In the genomic region with DNA sequence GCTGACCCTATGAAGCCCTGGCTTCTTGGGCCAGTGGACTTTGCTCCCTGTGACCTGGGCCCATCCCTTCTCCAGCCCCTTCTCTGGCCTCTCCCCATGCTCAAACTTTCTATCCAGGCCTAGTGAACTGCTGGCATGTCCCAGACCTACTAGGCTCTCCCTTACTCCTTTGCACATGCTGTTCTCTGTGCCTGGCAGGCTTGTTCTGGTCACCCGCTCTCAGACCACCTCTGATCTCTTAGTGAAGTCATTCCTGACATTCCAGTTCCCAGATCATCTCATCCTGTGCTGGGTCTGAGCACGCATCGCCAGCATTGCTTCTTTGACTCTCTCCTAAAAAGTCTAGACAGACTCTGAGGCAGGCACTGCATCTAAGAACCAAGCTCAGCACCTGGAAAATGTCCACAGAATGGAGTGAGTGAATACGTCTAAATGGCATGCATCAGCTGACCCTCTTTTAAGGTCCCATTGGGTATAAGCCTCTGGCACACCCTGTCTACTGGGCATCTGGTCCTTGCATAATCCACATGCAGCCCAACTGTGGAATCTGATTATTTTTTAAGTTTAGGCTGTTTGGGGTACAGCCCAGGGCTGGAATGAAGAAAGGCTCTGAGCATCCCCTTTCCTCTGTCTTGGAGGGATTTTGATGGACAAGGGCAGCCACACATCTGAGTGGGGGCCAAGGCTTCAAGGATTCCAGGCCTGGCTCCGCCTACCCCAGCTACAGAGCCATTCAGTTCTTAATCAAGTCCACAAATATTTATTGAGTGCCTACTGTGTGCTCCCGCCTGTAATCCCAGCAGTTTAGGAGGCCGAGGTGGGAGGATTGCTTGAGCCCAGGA, we compare ENCODE assay signal across 12 cellular contexts.
DNase-seq lines count a peak whose midpoint lies in the region; TF ChIP-seq lines count a peak whose summit lies in the region.
"Had no signal": no experiment of that assay in that cellular context is flagged by ENCODE, and none has a peak within 500 bp of the region (broad histone marks: within the 10 kb centered on the region; RNA-seq: fewer than 3 reads in every experiment).

No MANE protein-coding gene starts in this region.

- H3K79me2 ChIP-seq in neural progenitor cell (ENCODE audit: low read depth), result no peaks in the 10 kb centered on the region

- no peaks in the 10 kb centered on the region for H3K36me3 Mint-ChIP-seq in neural progenitor cell

- no peaks in the 10 kb centered on the region for H3K36me3 ChIP-seq in WERI-Rb-1
- no peaks in the 10 kb centered on the region for H3K36me3 ChIP-seq in neural progenitor cell
- H3K36me3 ChIP-seq in BE2C, result no peaks in the 10 kb centered on the region
- H3K36me3 ChIP-seq: BLaER1 had no signal

- no peaks in the 10 kb centered on the region for H3K9me3 Mint-ChIP-seq in neural progenitor cell

- TF ChIP-seq CTCF in AG04450 (IDR thresholded peaks at IDR 0.05; ENCODE audit: low read depth, low read length), result no peak
- TF ChIP-seq CTCF in WERI-Rb-1 (IDR thresholded peaks at IDR 0.05; ENCODE audit: low read depth, low read length), result no peak
- TF ChIP-seq CTCF in fibroblast of the aortic adventitia (IDR thresholded peaks at IDR 0.05; ENCODE audit: insufficient read depth, low read length), result no peak
- TF ChIP-seq CTCF in neural progenitor cell (IDR thresholded peaks at IDR 0.05), result no peak
- TF ChIP-seq CTCF in BE2C (IDR thresholded peaks at IDR 0.05; ENCODE audit: low read depth, low read length), result no peak

- DNase-seq in AG04450 (ENCODE audit: low read depth, low spot score), result no peak
- DNase-seq in WERI-Rb-1, result no peak
- DNase-seq in fibroblast of the aortic adventitia (ENCODE audit: low read depth), result peak; percentile 99
- no peak for DNase-seq in neural progenitor cell (ENCODE audit: low spot score)
- DNase-seq in BE2C, result no peak
- no peak for DNase-seq in NCI-H146 treated with DMSO at 0.1 percent for 48 hours (lab: John Stamatoyannopoulos, UW; ENCODE audit: unreplicated experiment)
- DNase-seq in stimulated activated CD4-positive, alpha-beta T cell treated with anti-CD3 and anti-CD28 coated beads, Interleukin-4, amount 100 ng/mL, for 24 hours, result no peak
- no peak for DNase-seq in GM19240 (ENCODE audit: insufficient read length, low spot score)
- DNase-seq: activated T-cell treated with anti-CD3 and anti-CD28 coated beads for 4 hours, KBM-7, SHP77 treated with DMSO at 0.1 percent for 48 hours had no signal

- H3K4me3 Mint-ChIP-seq in neural progenitor cell, result peak overlapping the region; percentile 7

- peaks cover 16% of the 10 kb centered on the region for H3K27me3 Mint-ChIP-seq in neural progenitor cell (ENCODE audit: insufficient read depth, low read depth)

- H3K4me3 ChIP-seq in AG04450 (ENCODE audit: low read depth, low read length), result no peak overlapping the region
- no peak overlapping the region for H3K4me3 ChIP-seq in WERI-Rb-1 (ENCODE audit: low read depth, low read length)
- H3K4me3 ChIP-seq in fibroblast of the aortic adventitia (ENCODE audit: low read depth, low read length), result no peak overlapping the region
- H3K4me3 ChIP-seq in neural progenitor cell, result no peak overlapping the region
- H3K4me3 ChIP-seq in BE2C (ENCODE audit: low read depth, low read length), result no peak overlapping the region
- H3K4me3 ChIP-seq: BLaER1 had no signal

- H4K20me1 ChIP-seq in neural progenitor cell (ENCODE audit: low read depth), result no peaks in the 10 kb centered on the region
- H4K20me1 ChIP-seq: BLaER1 had no signal

- no peaks in the 10 kb centered on the region for H3K9me3 ChIP-seq in AG04450 (ENCODE audit: control insufficient read depth, insufficient read depth, low read length)
- H3K9me3 ChIP-seq in WERI-Rb-1 (ENCODE audit: severe bottlenecking), result no peaks in the 10 kb centered on the region
- no peaks in the 10 kb centered on the region for H3K9me3 ChIP-seq in neural progenitor cell (ENCODE audit: low read depth)
- no peaks in the 10 kb centered on the region for H3K9me3 ChIP-seq in BE2C
- H3K9me3 ChIP-seq: BLaER1 had no signal

- peak overlapping the region; percentile 54 for H3K27ac Mint-ChIP-seq in neural progenitor cell

- H3K9ac ChIP-seq in neural progenitor cell, result no peak overlapping the region
- H3K9ac ChIP-seq: BLaER1 had no signal

- peak overlapping the region; percentile 98 for H3K27ac ChIP-seq in AG04450 (ENCODE audit: low read depth, low read length)
- H3K27ac ChIP-seq in WERI-Rb-1, result peak overlapping the region; percentile 82
- H3K27ac ChIP-seq in neural progenitor cell, result no peak overlapping the region
- H3K27ac ChIP-seq: BLaER1 had no signal

- POLR2A ChIA-PET in AG04450 (lab: Yijun Ruan, JAX), result interaction anchor here (0.6 to 0.8 kb wide), 3 partner anchors 299 to 346 kb away, joined by 3 to 4 read pairs (median 3); a partner anchor contains a TSS

- CTCF ChIA-PET in AG04450 (lab: Charles Lee), result interaction anchor here (1.2 to 2.4 kb wide), 2 partner anchors 64 to 561 kb away, joined by 3 to 8 read pairs; no protein-coding TSS in a partner anchor

- peaks cover 67% of the 10 kb centered on the region for H3K4me1 ChIP-seq in neural progenitor cell
- peaks cover 4% of the 10 kb centered on the region for H3K4me1 ChIP-seq in BE2C

- peaks cover 74% of the 10 kb centered on the region for H3K4me1 Mint-ChIP-seq in neural progenitor cell

- H3K27me3 ChIP-seq in AG04450 (ENCODE audit: control insufficient read depth, insufficient read depth, low read length) (no peaks in the 10 kb centered on the region), WERI-Rb-1 (ENCODE audit: insufficient read depth, low read depth, severe bottlenecking) (no peaks in the 10 kb centered on the region), neural progenitor cell (no peaks in the 10 kb centered on the region), BE2C (no peaks in the 10 kb centered on the region)
- H3K27me3 ChIP-seq: BLaER1 had no signal

- peaks cover 57% of the 10 kb centered on the region for H3F3A ChIP-seq in neural progenitor cell (ENCODE audit: low read depth)

- no peak overlapping the region for H2AFZ ChIP-seq in neural progenitor cell (replicated peaks)

- peak overlapping the region; percentile 25 for H3K4me2 ChIP-seq in neural progenitor cell
- H3K4me2 ChIP-seq: BLaER1 had no signal
